ENCODE assay signal across 24 cellular contexts in the genomic region with DNA sequence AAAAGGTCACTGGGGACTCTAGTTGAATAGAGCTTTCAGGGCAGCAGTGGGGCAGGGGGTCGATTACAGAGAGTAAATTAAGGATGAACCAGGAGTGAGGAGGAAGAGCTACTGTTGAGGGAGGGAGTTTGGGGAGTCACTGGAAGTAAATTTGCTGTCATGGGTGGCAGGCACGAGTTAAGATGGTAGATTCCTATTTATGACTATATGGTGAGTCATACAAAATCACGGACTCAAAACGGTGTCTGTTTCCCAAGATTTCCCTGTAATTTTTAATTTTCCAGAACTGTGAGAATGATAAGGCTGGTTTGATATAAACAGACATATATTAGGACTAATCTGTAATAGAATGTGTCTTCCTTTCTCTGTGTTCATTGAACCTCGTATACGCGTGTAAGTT.
DNase-seq lines count a peak whose midpoint lies in the region; ATAC-seq, FAIRE-seq and TF ChIP-seq lines count a peak whose summit lies in the region.
"Had no signal": no experiment of that assay in that cellular context is flagged by ENCODE, and none has a peak within 500 bp of the region (broad histone marks: within the 10 kb centered on the region; RNA-seq: fewer than 3 reads in every experiment).

No MANE protein-coding gene starts in this region.

- H4K20me1 ChIP-seq in astrocyte (ENCODE audit: insufficient read depth, low read length) (no peaks in the 10 kb centered on the region), H9 (ENCODE audit: control insufficient read depth, insufficient read depth, insufficient read length) (no peaks in the 10 kb centered on the region)

- H3K23ac ChIP-seq in H9 (ENCODE audit: insufficient read length, low read depth, low read length): no peak overlapping the region

- no peak overlapping the region for H2BK120ac ChIP-seq in H9 (ENCODE audit: low read depth, low read length, poor library complexity, severe bottlenecking)

- no peaks in the 10 kb centered on the region for H3K27me3 ChIP-seq in astrocyte (ENCODE audit: insufficient read depth, low read length)
- H3K27me3 ChIP-seq in H9 (ENCODE audit: insufficient read depth, low read length): no peaks in the 10 kb centered on the region
- H3K27me3 ChIP-seq: gastroesophageal sphincter had no signal

- no peak overlapping the region for H3K18ac ChIP-seq in H9 (ENCODE audit: insufficient read length, low read depth, low read length)

- H3K9me3 Mint-ChIP-seq in astrocyte (ENCODE audit: unreplicated experiment) (peaks cover 7% of the 10 kb centered on the region), H9 (peaks cover 6% of the 10 kb centered on the region in 2 experiments)
- H3K9me3 Mint-ChIP-seq in activated T-helper 17 cell treated with anti-CD3 and anti-CD28 coated beads, Interleukin-2, amount 50 U/mL, for 72 hours: peaks cover 21% of the 10 kb centered on the region
- H3K9me3 Mint-ChIP-seq: nephron, type B pancreatic cell had no signal

- H4K8ac ChIP-seq in H9 (replicated peaks; ENCODE audit: insufficient read length, low read depth, low read length): no peak overlapping the region

- H3K14ac ChIP-seq in H9 (ENCODE audit: insufficient read depth, low read length): no peak overlapping the region

- H3K4ac ChIP-seq in H9 (ENCODE audit: low read depth, low read length): no peak overlapping the region

- no peaks in the 10 kb centered on the region for H3K36me3 Mint-ChIP-seq in astrocyte (ENCODE audit: low read depth, unreplicated experiment)
- peaks cover 0 to 11% (median 0%) of the 10 kb centered on the region in 3 experiments; a peak in 3 of 7 replicates for H3K36me3 Mint-ChIP-seq in H9 (ENCODE audit: insufficient read depth in 1 of 3, low read depth in 3 of 3)
- H3K36me3 Mint-ChIP-seq in activated T-helper 17 cell treated with anti-CD3 and anti-CD28 coated beads, Interleukin-2, amount 50 U/mL, for 72 hours (ENCODE audit: low read depth): no peaks in the 10 kb centered on the region
- H3K36me3 Mint-ChIP-seq: CD4-positive, CD25-positive, alpha-beta regulatory T cell; type B pancreatic cell had no signal

- H3K4me3 ChIP-seq in astrocyte (ENCODE audit: insufficient read depth, low read depth, low read length): no peak overlapping the region
- H3K4me3 ChIP-seq: gastroesophageal sphincter had no signal

- no peaks in the 10 kb centered on the region for H3K23me2 ChIP-seq in H9 (ENCODE audit: insufficient read length, low read depth, low read length, poor library complexity, severe bottlenecking)

- no peak overlapping the region for H2BK5ac ChIP-seq in H9 (ENCODE audit: insufficient read length, low read length)

- no peak overlapping the region for H4K91ac ChIP-seq in H9 (ENCODE audit: insufficient read length, low read depth, low read length)

- H2BK12ac ChIP-seq in H9 (ENCODE audit: insufficient read length, low read depth, low read length): no peak overlapping the region

- H2AFZ ChIP-seq in astrocyte (ENCODE audit: low read depth, low read length) (no peak overlapping the region), H9 (ENCODE audit: low read length) (no peak overlapping the region)

- no CpG with 5 or more reads among the region's 7 CpGs for WGBS in H9 (ENCODE audit: extremely low coverage, insufficient read length, low lambda C conversion rate)

- H3K79me1 ChIP-seq in H9 (ENCODE audit: insufficient read depth, low read depth, low read length, poor library complexity, severe bottlenecking): no peaks in the 10 kb centered on the region

- no peak overlapping the region for H2AK5ac ChIP-seq in H9 (ENCODE audit: insufficient read length, low read length)

- H3K9me3 ChIP-seq in astrocyte (ENCODE audit: insufficient read depth, low read depth, low read length) (peaks cover 7% of the 10 kb centered on the region), H9 (ENCODE audit: control insufficient read depth, low read depth, low read length) (no peaks in the 10 kb centered on the region)
- H3K9me3 ChIP-seq: gastroesophageal sphincter had no signal

- TF ChIP-seq CTCF in astrocyte (IDR thresholded peaks at IDR 0.05; ENCODE audit: insufficient read depth, low read depth, low read length): no peak
- no peak for TF ChIP-seq CTCF in H9 (conservative IDR thresholded peaks at IDR 0.05)

- no peak overlapping the region for H3K27ac Mint-ChIP-seq in astrocyte (ENCODE audit: unreplicated experiment)
- no peak overlapping the region for H3K27ac Mint-ChIP-seq in H9
- H3K27ac Mint-ChIP-seq in activated T-helper 17 cell treated with anti-CD3 and anti-CD28 coated beads, Interleukin-2, amount 50 U/mL, for 72 hours: no peak overlapping the region
- H3K27ac Mint-ChIP-seq: CD4-positive, CD25-positive, alpha-beta regulatory T cell; nephron; T-helper 17 cell; type B pancreatic cell had no signal

- H2BK15ac ChIP-seq in H9 (ENCODE audit: low read depth, low read length): no peak overlapping the region

- FAIRE-seq in astrocyte (lab: Jason Lieb, UNC): no peak

- no peak overlapping the region for H3T11ph ChIP-seq in H9 (ENCODE audit: low read length)

- no peaks in the 10 kb centered on the region for H3K4me1 ChIP-seq in astrocyte (ENCODE audit: insufficient read depth, low read length)
- no peaks in the 10 kb centered on the region for H3K4me1 ChIP-seq in H9 (ENCODE audit: insufficient read depth, low read length)
- H3K4me1 ChIP-seq: gastroesophageal sphincter had no signal

- H3K27ac ChIP-seq in astrocyte (ENCODE audit: low read depth, low read length) (no peak overlapping the region), H9 (ENCODE audit: insufficient read length, low read depth, low read length) (no peak overlapping the region)
- H3K27ac ChIP-seq: gastroesophageal sphincter had no signal

- no peak overlapping the region for H3K9ac ChIP-seq in astrocyte (ENCODE audit: low read length)
- no peak overlapping the region for H3K9ac ChIP-seq in H9 (ENCODE audit: extremely low read depth, insufficient read length, low read length)

- H4K5ac ChIP-seq in H9 (ENCODE audit: insufficient read length, low read depth, low read length): no peak overlapping the region

- H3K4me2 ChIP-seq in astrocyte (ENCODE audit: low read length) (no peak overlapping the region), H9 (ENCODE audit: insufficient read depth, insufficient read length, low read length) (no peak overlapping the region)

- peak; percentile 55 for DNase-seq in A172 (ENCODE audit: low spot score)
- DNase-seq in HS-27A (ENCODE audit: low read depth): peak; percentile 68
- peak; percentile 18 for DNase-seq in astrocyte (ENCODE audit: low read depth)
- peak; percentile 3 for DNase-seq in foreskin melanocyte
- DNase-seq in activated gamma-delta T cell treated with Interleukin-2 at 50 U/mL for 16 hours: no peak
- no peak for DNase-seq in H9
- DNase-seq in dedifferentiated amniotic fluid mesenchymal stem cell (ENCODE audit: extremely low spot score): no peak
- DNase-seq: activated CD4-positive, alpha-beta T cell treated with anti-CD3 and anti-CD28 coated beads, Interleukin-2, amount 50 U/mL, for 4 hours; activated naive CD4-positive, alpha-beta T cell treated with Interleukin-2 at 50 U/mL for 16 hours; activated T-cell treated with anti-CD3 and anti-CD28 coated beads for 4 hours; aorta; CD4-positive, CD25-positive, alpha-beta regulatory T cell; DMS79; midbrain; NCI-H1436 treated with DMSO at 0.1 percent for 48 hours; NCI-H2171; stimulated activated CD4-positive, alpha-beta T cell treated with anti-CD3 and anti-CD28 coated beads, Interleukin-4, amount 100 ng/mL, for 24 hours; T-helper 17 cell had no signal

- no peak for ATAC-seq in activated T-helper 17 cell treated with anti-CD3 and anti-CD28 coated beads, Interleukin-2, amount 50 U/mL, for 72 hours (replicated peaks)
- ATAC-seq: gastroesophageal sphincter, left lobe of liver, T-helper 17 cell had no signal

- H3K79me2 ChIP-seq in astrocyte (ENCODE audit: insufficient read depth, low read length) (no peaks in the 10 kb centered on the region), H9 (ENCODE audit: insufficient read depth, low read length) (no peaks in the 10 kb centered on the region)

- no peak overlapping the region for H3K4me3 Mint-ChIP-seq in astrocyte (ENCODE audit: unreplicated experiment)
- H3K4me3 Mint-ChIP-seq in H9: no peak overlapping the region
- no peak overlapping the region for H3K4me3 Mint-ChIP-seq in activated T-helper 17 cell treated with anti-CD3 and anti-CD28 coated beads, Interleukin-2, amount 50 U/mL, for 72 hours
- H3K4me3 Mint-ChIP-seq: CD4-positive, CD25-positive, alpha-beta regulatory T cell; nephron; T-helper 17 cell; type B pancreatic cell had no signal

- H3K27me3 Mint-ChIP-seq in astrocyte (ENCODE audit: low read depth, unreplicated experiment): peaks cover 3% of the 10 kb centered on the region
- no peaks in the 10 kb centered on the region; the same call in 1 of the 2 replicates for H3K27me3 Mint-ChIP-seq in H9 (ENCODE audit: low read depth)
- H3K27me3 Mint-ChIP-seq in activated T-helper 17 cell treated with anti-CD3 and anti-CD28 coated beads, Interleukin-2, amount 50 U/mL, for 72 hours: no peaks in the 10 kb centered on the region
- H3K27me3 Mint-ChIP-seq: CD4-positive, CD25-positive, alpha-beta regulatory T cell; progenitor cell of endocrine pancreas; T-helper 17 cell had no signal

- H3K56ac ChIP-seq in H9 (ENCODE audit: insufficient read length, low read depth, low read length): no peak overlapping the region

- H3K36me3 ChIP-seq in astrocyte (ENCODE audit: insufficient read depth, low read length): no peaks in the 10 kb centered on the region
- H3K36me3 ChIP-seq: gastroesophageal sphincter had no signal

- H2BK20ac ChIP-seq in H9 (ENCODE audit: low read depth, low read length, poor library complexity, severe bottlenecking): no peak overlapping the region

- no peaks in the 10 kb centered on the region for H3K4me1 Mint-ChIP-seq in astrocyte (ENCODE audit: low read depth, unreplicated experiment)
- no peaks in the 10 kb centered on the region for H3K4me1 Mint-ChIP-seq in H9
- H3K4me1 Mint-ChIP-seq in activated T-helper 17 cell treated with anti-CD3 and anti-CD28 coated beads, Interleukin-2, amount 50 U/mL, for 72 hours: no peaks in the 10 kb centered on the region
- H3K4me1 Mint-ChIP-seq: CD4-positive, CD25-positive, alpha-beta regulatory T cell; nephron; T-helper 17 cell had no signal

Comparison
In these comparisons a context has a peak if more than half of its experiments do, and no peak if none do; other contexts are left out.
1. DNase-seq: peak in A172 (single experiment), HS-27A (single experiment), astrocyte (single experiment) and foreskin melanocyte (single experiment); none in activated gamma-delta T cell treated with Interleukin-2 at 50 U/mL for 16 hours (single experiment), H9 (single experiment) and dedifferentiated amniotic fluid mesenchymal stem cell (single experiment).